ENCODE assay signal across 9 cellular contexts in genomic region chr5:83844320-83845068, GRCh38.
A peak's percentile ranks its signal among the peaks of the same experiment; 100 is the strongest.
DNase-seq lines count a peak whose midpoint lies in the region; ATAC-seq and TF ChIP-seq lines count a peak whose summit lies in the region.
"Had no signal": no experiment of that assay in that cellular context is flagged by ENCODE, and none has a peak within 500 bp of the region (broad histone marks: within the 10 kb centered on the region; RNA-seq: fewer than 3 reads in every experiment).

No MANE protein-coding gene starts in this region.

- peak overlapping the region; percentile 61 for H3K27ac Mint-ChIP-seq in activated T-helper 2 cell treated with anti-CD3 and anti-CD28 coated beads, Interferon-gamma antibody, Interleukin-2, Interleukin-4, amounts not matched to agents 10 μg/mL and 5 μg/mL and 100 μg/mL, durations not matched to agents 14 hours and 24 hours and 36 hours
- H3K27ac Mint-ChIP-seq in osteocyte (ENCODE audit: unreplicated experiment) = peak overlapping the region; percentile 18

- ATAC-seq in GM19455 (IDR thresholded peaks at IDR 0.05; ENCODE audit: unreplicated experiment) (peak; percentile 96), HG03439 (IDR thresholded peaks at IDR 0.05; ENCODE audit: unreplicated experiment) (peak; percentile 98)
- ATAC-seq: Panc1 had no signal

- intact Hi-C loops in activated T-helper 2 cell treated with anti-CD3 and anti-CD28 coated beads, Interferon-gamma antibody, Interleukin-2, Interleukin-4, amounts not matched to agents 10 μg/mL and 5 μg/mL and 100 μg/mL, durations not matched to agents 14 hours and 24 hours and 36 hours (cut with micrococcal nuclease) = no loop called here

- H3K27me3 Mint-ChIP-seq in activated T-helper 2 cell treated with anti-CD3 and anti-CD28 coated beads, Interferon-gamma antibody, Interleukin-2, Interleukin-4, amounts not matched to agents 10 μg/mL and 5 μg/mL and 100 μg/mL, durations not matched to agents 14 hours and 24 hours and 36 hours (ENCODE audit: low read depth) = no peaks in the 10 kb centered on the region
- no peaks in the 10 kb centered on the region for H3K27me3 Mint-ChIP-seq in osteocyte (ENCODE audit: unreplicated experiment)

- H3K4me3 Mint-ChIP-seq in activated T-helper 2 cell treated with anti-CD3 and anti-CD28 coated beads, Interferon-gamma antibody, Interleukin-2, Interleukin-4, amounts not matched to agents 10 μg/mL and 5 μg/mL and 100 μg/mL, durations not matched to agents 14 hours and 24 hours and 36 hours (ENCODE audit: low read depth) = no peak overlapping the region
- no peak overlapping the region for H3K4me3 Mint-ChIP-seq in osteocyte (ENCODE audit: unreplicated experiment)

- H3K9me3 Mint-ChIP-seq in activated T-helper 2 cell treated with anti-CD3 and anti-CD28 coated beads, Interferon-gamma antibody, Interleukin-2, Interleukin-4, amounts not matched to agents 10 μg/mL and 5 μg/mL and 100 μg/mL, durations not matched to agents 14 hours and 24 hours and 36 hours = peaks cover 7% of the 10 kb centered on the region
- no peaks in the 10 kb centered on the region for H3K9me3 Mint-ChIP-seq in osteocyte (ENCODE audit: unreplicated experiment)

- peak; percentile 29 for DNase-seq in GM04503 (ENCODE audit: low read depth)
- DNase-seq in activated T-helper 2 cell treated with anti-CD3 and anti-CD28 coated beads, Interferon-gamma antibody, Interleukin-2, Interleukin-4, amounts not matched to agents 10 μg/mL and 5 μg/mL and 100 μg/mL, durations not matched to agents 14 hours and 24 hours and 36 hours (ENCODE audit: low spot score) = peak; percentile 43
- DNase-seq in osteocyte (ENCODE audit: extremely low spot score, unreplicated experiment) = no peak
- no peak for DNase-seq in NCI-H2227 (lab: John Stamatoyannopoulos, UW; ENCODE audit: unreplicated experiment)
- no peak for DNase-seq in NCI-H1694 treated with DMSO at 0.1 percent for 48 hours (lab: John Stamatoyannopoulos, UW)
- DNase-seq in occipital lobe (lab: John Stamatoyannopoulos, UW) = no peak

- no peaks in the 10 kb centered on the region for H3K36me3 Mint-ChIP-seq in activated T-helper 2 cell treated with anti-CD3 and anti-CD28 coated beads, Interferon-gamma antibody, Interleukin-2, Interleukin-4, amounts not matched to agents 10 μg/mL and 5 μg/mL and 100 μg/mL, durations not matched to agents 14 hours and 24 hours and 36 hours (ENCODE audit: low read depth)
- no peaks in the 10 kb centered on the region for H3K36me3 Mint-ChIP-seq in osteocyte (ENCODE audit: unreplicated experiment)

- no peak for TF ChIP-seq CTCF in osteocyte (IDR thresholded peaks at IDR 0.05)

- peaks cover 11% of the 10 kb centered on the region for H3K4me1 Mint-ChIP-seq in activated T-helper 2 cell treated with anti-CD3 and anti-CD28 coated beads, Interferon-gamma antibody, Interleukin-2, Interleukin-4, amounts not matched to agents 10 μg/mL and 5 μg/mL and 100 μg/mL, durations not matched to agents 14 hours and 24 hours and 36 hours (ENCODE audit: low read depth)
- peaks cover 8% of the 10 kb centered on the region for H3K4me1 Mint-ChIP-seq in osteocyte (ENCODE audit: unreplicated experiment)

Comparison
In these comparisons a context has a peak if more than half of its experiments do, and no peak if none do; other contexts are left out.
1. DNase-seq: peak in GM04503 (single experiment) and activated T-helper 2 cell treated with anti-CD3 and anti-CD28 coated beads, Interferon-gamma antibody, Interleukin-2, Interleukin-4, amounts not matched to agents 10 μg/mL and 5 μg/mL and 100 μg/mL, durations not matched to agents 14 hours and 24 hours and 36 hours (single experiment); none in osteocyte (single experiment), NCI-H2227 (single experiment), NCI-H1694 treated with DMSO at 0.1 percent for 48 hours (single experiment) and occipital lobe (single experiment).